ENCODE assay signal across 10 cellular contexts in genomic region chr4:156946508-156947197, GRCh38. TPM values are rescaled to one million over a fixed set of nuclear protein-coding genes. Genes with fewer than 3 reads are reported as not detected.
DNase-seq lines count a peak whose midpoint lies in the region; ATAC-seq, FAIRE-seq and TF ChIP-seq lines count a peak whose summit lies in the region.
"Had no signal": no experiment of that assay in that cellular context is flagged by ENCODE, and none has a peak within 500 bp of the region (broad histone marks: within the 10 kb centered on the region; RNA-seq: fewer than 3 reads in every experiment).

No MANE protein-coding gene starts in this region.

- H3K27ac ChIP-seq in ascending aorta, result peak overlapping the region; percentile 83 to 87
- peak overlapping the region; percentile 92 for H3K27ac ChIP-seq in keratinocyte (ENCODE audit: control insufficient read depth, insufficient read depth, low read length)
- peak overlapping the region in 2 of 4 donors; percentile 25 to 31 for H3K27ac ChIP-seq in upper lobe of left lung

- TF ChIP-seq CTCF in ascending aorta (IDR thresholded peaks at IDR 0.05) (no peak), keratinocyte (optimal IDR thresholded peaks at IDR 0.05 in 1 of 3, IDR thresholded peaks at IDR 0.05 in 1 of 3, conservative IDR thresholded peaks at IDR 0.05 in 1 of 3; ENCODE audit: extremely low read depth in 1 of 3, insufficient read depth in 2 of 3, low read length in 3 of 3) (no peak), upper lobe of left lung (IDR thresholded peaks at IDR 0.05) (no peak)

- TF ChIP-seq POLR2A in upper lobe of left lung (IDR thresholded peaks at IDR 0.05), result no peak

- peak overlapping the region; percentile 93 for H3K4me2 ChIP-seq in keratinocyte (ENCODE audit: control insufficient read depth, extremely low read depth, insufficient read depth, low read depth, low read length)

- H2AFZ ChIP-seq in keratinocyte (ENCODE audit: control insufficient read depth, low read length), result no peak overlapping the region

- peak overlapping the region in 1 of 2 donors; percentile 3 for H3K4me3 ChIP-seq in ascending aorta
- H3K4me3 ChIP-seq in keratinocyte (ENCODE audit: control insufficient read depth in 2 of 3, extremely low read depth in 1 of 3, insufficient read depth in 2 of 3, low read depth in 1 of 3, low read length in 3 of 3), result peak overlapping the region in 2 of 3 experiments; percentile 4 to 22
- H3K4me3 ChIP-seq in upper lobe of left lung, result no peak overlapping the region

- no peaks in the 10 kb centered on the region for H3K9me1 ChIP-seq in keratinocyte (ENCODE audit: control insufficient read depth, extremely low read depth, insufficient read depth, low read length)

- H3K9ac ChIP-seq in keratinocyte (ENCODE audit: control insufficient read depth, extremely low read depth, insufficient read depth, low read length), result peak overlapping the region; percentile 74

- dilution Hi-C loops in keratinocyte (cut with MboI; ENCODE audit: extremely low pct_ligation_motif_present, low sequenced_read_pairs), result no loop called here

- peak; percentile 96 for FAIRE-seq in keratinocyte (lab: Jason Lieb, UNC)
- FAIRE-seq: H1 had no signal

- WGBS in upper lobe of left lung, 2 donors, result 57 to 63% methylated on average over 5 of the region's 5 CpGs

- peaks cover 70% of the 10 kb centered on the region for H3K79me2 ChIP-seq in keratinocyte (ENCODE audit: control insufficient read depth, insufficient read depth, low read length)

- no peaks in the 10 kb centered on the region for H3K27me3 ChIP-seq in ascending aorta
- no peaks in the 10 kb centered on the region for H3K27me3 ChIP-seq in keratinocyte (ENCODE audit: control insufficient read depth, extremely low read depth, insufficient read depth, low read length)
- H3K27me3 ChIP-seq in upper lobe of left lung, result no peaks in the 10 kb centered on the region

- ATAC-seq in upper lobe of left lung (ENCODE audit: low FRiP score in 2 of 2), result peak; percentile 63 to 92

- H3K4me1 ChIP-seq in ascending aorta (peaks cover 4 to 43% of the 10 kb centered on the region in 2 donors), keratinocyte (ENCODE audit: control insufficient read depth, extremely low read depth, insufficient read depth, low read length) (peaks cover 85% of the 10 kb centered on the region), upper lobe of left lung (peaks cover 3 to 22% (median 13%) of the 10 kb centered on the region in 4 donors)

- intact Hi-C loops in ascending aorta (cut with DNase I), result loop anchor here (2.0 to 5.0 kb wide), 4 partner anchors 24 to 174 kb away; partner anchors contain the start of gene PDGFC

- no peak for TF ChIP-seq EP300 in upper lobe of left lung (IDR thresholded peaks at IDR 0.05)

- DNase-seq in HS-27A (ENCODE audit: low read depth) (peak; percentile 93), ascending aorta (ENCODE audit: low spot score in 2 of 2) (peak in 1 of 2 donors; percentile 85), keratinocyte (ENCODE audit: low read depth, low spot score) (peak; percentile 97), upper lobe of left lung (peak in 1 of 2 donors; percentile 40), NAMALWA (ENCODE audit: low spot score) (no peak), NOMO-1 treated with DMSO at 0.1 percent for 48 hours (lab: John Stamatoyannopoulos, UW; ENCODE audit: unreplicated experiment) (no peak), SK-N-DZ (ENCODE audit: low spot score) (no peak)
- DNase-seq: cortex of kidney, SHP77 treated with DMSO at 0.1 percent for 48 hours had no signal

- H3K9me3 ChIP-seq in ascending aorta, result no peaks in the 10 kb centered on the region
- no peaks in the 10 kb centered on the region for H3K9me3 ChIP-seq in keratinocyte (ENCODE audit: control insufficient read depth, low read depth, low read length)
- H3K9me3 ChIP-seq in upper lobe of left lung, result no peaks in the 10 kb centered on the region

- H4K20me1 ChIP-seq in keratinocyte (ENCODE audit: control insufficient read depth, extremely low read depth, insufficient read depth, low read length), result no peaks in the 10 kb centered on the region

- H3K36me3 ChIP-seq in ascending aorta (no peaks in the 10 kb centered on the region), keratinocyte (ENCODE audit: control insufficient read depth in 2 of 2, extremely low read depth in 1 of 2, insufficient read depth in 2 of 2, low read length in 2 of 2) (no peaks in the 10 kb centered on the region), upper lobe of left lung (no peaks in the 10 kb centered on the region)

RNA-seq across cellular contexts. Expression of gene PDGFC, which starts 24.9 kb away (rescaled TPM):
- total RNA-seq in ascending aorta (21.0 TPM), upper lobe of left lung (10 to 100 TPM; 14.4 to 39.9 (median 28.5) TPM)
- polyA plus RNA-seq in keratinocyte, result 19.5 to 29.7 TPM (median 28.9 TPM) in 3 replicates
- 22.1 TPM for polyA plus RNA-seq in keratinocyte (2011; ENCODE audit: low read depth)
- polyA plus RNA-seq in keratinocyte (2011; cell fraction: cytosol; rRNA removed), result 11.6 and 23.3 TPM in 2 replicates
- polyA plus RNA-seq in keratinocyte (2011; cell fraction: nucleus; rRNA removed), result 34.6 and 37.1 TPM in 2 replicates
- 12.8 and 36.2 TPM in 2 replicates for polyA plus RNA-seq in keratinocyte (2012; ENCODE audit: low replicate concordance)
- 30.0 to 73.6 TPM (median 44.4 TPM) in 3 replicates for polyA minus RNA-seq in keratinocyte
- 24.0 TPM for polyA minus RNA-seq in keratinocyte (2011; cell fraction: cytosol; rRNA and poly(A)+ RNA removed)
- 35.7 and 84.4 TPM in 2 replicates for polyA minus RNA-seq in keratinocyte (2011; cell fraction: nucleus; rRNA and poly(A)+ RNA removed)
- 0.03 and 1.3 TPM in 2 replicates for polyA plus RNA-seq in SK-N-DZ (2014; cell fraction: cytosol; rRNA removed)
- not detected in 2 replicates for polyA plus RNA-seq in SK-N-DZ (2014; cell fraction: nucleus; rRNA removed)

Comparison
In these comparisons a context has a peak if more than half of its experiments do, and no peak if none do; other contexts are left out.
1. DNase-seq: peak in HS-27A (single experiment) and keratinocyte (single experiment); none in NAMALWA (single experiment), NOMO-1 treated with DMSO at 0.1 percent for 48 hours (single experiment) and SK-N-DZ (single experiment).
2. H3K4me3 ChIP-seq: peak in keratinocyte (2 of 3); none in upper lobe of left lung (0 of 4).